ENCODE assay signal across 8 cellular contexts in genomic region chr7:144835668-144836544, GRCh38. TPM values are rescaled to one million over a fixed set of nuclear protein-coding genes. Genes with fewer than 3 reads are reported as not detected.
DNase-seq lines count a peak whose midpoint lies in the region; ATAC-seq, FAIRE-seq and TF ChIP-seq lines count a peak whose summit lies in the region.

TPK1 (minus strand) TSS chr7:144836053; CDS start chr7:144835602, 451 bp downstream.

- TF ChIP-seq CTCF in GM12864 (IDR thresholded peaks at IDR 0.05; ENCODE audit: low read depth, low read length, missing control alignments) = no peak
- no peak for TF ChIP-seq CTCF in pancreas (IDR thresholded peaks at IDR 0.05)
- no peak for TF ChIP-seq CTCF in tibial artery (IDR thresholded peaks at IDR 0.05)

- WGBS in pancreas, 2 donors = 7 to 8% methylated on average over 75 to 81 of the region's 81 CpGs

- H3K27ac ChIP-seq in pancreas (peak within 1 kb of the TSS; percentile 76 to 96 (median 88)), tibial artery (peak within 1 kb of the TSS; percentile 88 to 99)

- H3K36me3 Mint-ChIP-seq in activated naive CD8-positive, alpha-beta T cell treated with anti-CD3 and anti-CD28 coated beads, Interleukin-2, amount 50 U/mL, for 24 hours (ENCODE audit: low read depth) = peaks cover 1% of the 10 kb centered on the region

- DNase-seq in GM12864 (ENCODE audit: low read depth) (peak; percentile 85), NCI-H1092 treated with DMSO at 0.1 percent for 48 hours (lab: John Stamatoyannopoulos, UW) (peak; percentile 94), SW480 (ENCODE audit: low spot score) (peak; percentile 93), Right ventricle myocardium superior (peak; percentile 96), pancreas (peak; percentile 84 to 93 (median 90)), tibial artery (peak; percentile 86 to 95)
- DNase-seq in activated naive CD8-positive, alpha-beta T cell treated with anti-CD3 and anti-CD28 coated beads, Interleukin-2, amount 50 U/mL, for 24 hours = peak; percentile 89

- no peak for FAIRE-seq in pancreas (lab: Jason Lieb, UNC)

- peak within 1 kb of the TSS; percentile 97 for H3K4me3 Mint-ChIP-seq in activated naive CD8-positive, alpha-beta T cell treated with anti-CD3 and anti-CD28 coated beads, Interleukin-2, amount 50 U/mL, for 24 hours

- H3K36me3 ChIP-seq in pancreas = no peaks in the 10 kb centered on the region
- H3K36me3 ChIP-seq in tibial artery = no peaks in the 10 kb centered on the region

- peak within 1 kb of the TSS; percentile 82 for H3K4me3 ChIP-seq in GM12864 (ENCODE audit: low read depth, low read length)
- H3K4me3 ChIP-seq in pancreas = peak within 1 kb of the TSS; percentile 54 to 85 (median 78)
- peak within 1 kb of the TSS; percentile 70 to 91 for H3K4me3 ChIP-seq in tibial artery

- H3K4me1 ChIP-seq in pancreas (peaks cover 0 to 9% (median 4%) of the 10 kb centered on the region in 3 donors), tibial artery (peaks cover 0 to 15% (median 0%) of the 10 kb centered on the region in 4 donors)

- H3K4me1 Mint-ChIP-seq in activated naive CD8-positive, alpha-beta T cell treated with anti-CD3 and anti-CD28 coated beads, Interleukin-2, amount 50 U/mL, for 24 hours = peaks cover 37% of the 10 kb centered on the region

- no peaks in the 10 kb centered on the region for H3K27me3 Mint-ChIP-seq in activated naive CD8-positive, alpha-beta T cell treated with anti-CD3 and anti-CD28 coated beads, Interleukin-2, amount 50 U/mL, for 24 hours

- intact Hi-C loops in Right ventricle myocardium superior (cut with DNase I) = no loop called here
- intact Hi-C loops in pancreas (cut with DNase I) = no loop called here
- intact Hi-C loops in tibial artery (cut with DNase I; ENCODE audit: low total_unique reads) = no loop called here

- peaks cover 21% of the 10 kb centered on the region for H3K9me3 Mint-ChIP-seq in activated naive CD8-positive, alpha-beta T cell treated with anti-CD3 and anti-CD28 coated beads, Interleukin-2, amount 50 U/mL, for 24 hours

- H3K27me3 ChIP-seq in pancreas (no peaks in the 10 kb centered on the region), tibial artery (no peaks in the 10 kb centered on the region)

- H3K9me3 ChIP-seq in pancreas (no peaks in the 10 kb centered on the region), tibial artery (no peaks in the 10 kb centered on the region)

- peak; percentile 83 for ATAC-seq in HG02610 (IDR thresholded peaks at IDR 0.05; ENCODE audit: unreplicated experiment)
- ATAC-seq in activated naive CD8-positive, alpha-beta T cell treated with anti-CD3 and anti-CD28 coated beads, Interleukin-2, amount 50 U/mL, for 24 hours = peak; percentile 95
- ATAC-seq in Right ventricle myocardium superior (ENCODE audit: poor library complexity) = peak; percentile 98
- ATAC-seq in pancreas = peak; percentile 94 to 98 (median 98)

- peak within 1 kb of the TSS; percentile 99 for H3K27ac Mint-ChIP-seq in activated naive CD8-positive, alpha-beta T cell treated with anti-CD3 and anti-CD28 coated beads, Interleukin-2, amount 50 U/mL, for 24 hours

RNA-seq across cellular contexts. Expression of gene TPK1, which starts in this region (rescaled TPM):
- total RNA-seq in Right ventricle myocardium superior (2.9 TPM), pancreas (1 to 10 TPM; 1.5 to 3.6 (median 2.2) TPM)
- polyA plus RNA-seq in pancreas = 1 to 10 TPM; 1.4 to 2.7 TPM

Comparison
In these comparisons a context has a peak if more than half of its experiments do, and no peak if none do; other contexts are left out.
1. Peak in every context shown above with its lines: DNase-seq, ATAC-seq, H3K4me3 ChIP-seq and H3K27ac ChIP-seq.